In the genomic region with DNA sequence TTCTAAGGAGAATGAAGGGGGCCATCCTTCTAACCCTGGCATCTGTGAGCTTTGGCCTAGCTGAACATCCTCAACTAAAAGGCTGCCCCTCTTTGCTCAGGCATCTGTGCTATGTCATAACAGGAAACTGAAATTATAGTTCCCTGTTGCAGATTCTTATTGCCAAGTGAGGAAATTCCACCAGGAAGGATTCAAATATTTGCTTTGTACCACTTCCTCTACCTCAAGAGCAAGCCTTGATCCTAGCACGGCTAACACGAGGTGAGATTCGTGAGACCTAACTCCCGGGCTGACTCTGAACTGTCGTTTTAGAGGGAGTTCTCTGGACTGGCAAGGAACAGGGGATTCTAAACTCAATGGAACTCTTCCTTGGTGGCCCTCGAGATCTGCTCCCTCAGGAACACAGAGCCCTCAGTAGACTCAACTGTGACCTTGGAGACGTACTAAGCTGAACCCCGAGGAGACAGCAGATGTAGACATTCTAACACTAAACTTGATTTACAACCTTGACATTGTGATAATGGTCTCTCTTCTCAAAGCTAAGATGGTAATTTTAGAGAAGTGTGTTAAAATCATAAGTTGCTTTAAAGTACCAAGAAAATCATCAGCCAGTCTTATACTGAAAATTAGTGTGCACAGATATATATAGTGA, we compare ENCODE assay signal across 12 cellular contexts. TPM values are rescaled to one million over a fixed set of nuclear protein-coding genes. Genes with fewer than 3 reads are reported as not detected.
DNase-seq lines count a peak whose midpoint lies in the region; ATAC-seq and TF ChIP-seq lines count a peak whose summit lies in the region.
"Had no signal": no experiment of that assay in that cellular context is flagged by ENCODE, and none has a peak within 500 bp of the region (broad histone marks: within the 10 kb centered on the region; RNA-seq: fewer than 3 reads in every experiment).

No MANE protein-coding gene starts in this region.

- POLR2A ChIA-PET in naive thymus-derived CD4-positive, alpha-beta T cell (lab: Charles Lee), result interaction anchor here (1.0 kb wide), 1 partner anchor 312 kb away, joined by 3 read pairs; no protein-coding TSS in a partner anchor

- DNase-seq in CD14-positive monocyte (ENCODE audit: low spot score) (no peak), KBM-7 (peak; percentile 74), cardiac fibroblast (ENCODE audit: low read depth in 2 of 2) (peak; percentile 49 to 53), AG08396 (ENCODE audit: low spot score) (no peak)
- no peak for DNase-seq in naive thymus-derived CD4-positive, alpha-beta T cell
- no peak for DNase-seq in activated CD4-positive, CD25-positive, alpha-beta regulatory T cell treated with anti-CD3 and anti-CD28 coated beads, Interleukin-2, amount 50 U/mL, for 72 hours
- DNase-seq: activated CD4-positive, alpha-beta memory T cell treated with anti-CD3 and anti-CD28 coated beads for 36 hours; NCI-H2107; stimulated activated CD4-positive, alpha-beta T cell treated with anti-CD3 and anti-CD28 coated beads, Interleukin-15, amount 100 ng/mL, for 24 hours had no signal

- H3K4me3 Mint-ChIP-seq in CD14-positive monocyte, result peak overlapping the region; percentile 65 to 86
- peak overlapping the region in 3 of 10 donors; percentile 7 to 44 (median 30) for H3K4me3 Mint-ChIP-seq in naive thymus-derived CD4-positive, alpha-beta T cell
- H3K4me3 Mint-ChIP-seq: activated CD4-positive, alpha-beta memory T cell treated with anti-CD3 and anti-CD28 coated beads for 36 hours had no signal

- intact Hi-C loops in CD14-positive monocyte (cut with micrococcal nuclease), result loop anchor here in 1 of 2 donors (10.0 kb wide), 1 partner anchor 141 kb away; the partner anchor contains the start of gene PLEKHO2
- intact Hi-C loops in naive thymus-derived CD4-positive, alpha-beta T cell (cut with micrococcal nuclease), result loop anchor here (5.0 to 10.0 kb wide), 4 partner anchors 143 to 1519 kb away; partner anchors contain the start of genes PARP16 (in 1 of the 2), PLEKHO2 (in 1 of the 2), PPIB (in 1 of the 2) and RPL4 (in 1 of the 2)

- H3K27ac ChIP-seq in naive thymus-derived CD4-positive, alpha-beta T cell (ENCODE audit: low read depth, low read length), result no peak overlapping the region

- TF ChIP-seq CTCF in CD14-positive monocyte (IDR thresholded peaks at IDR 0.05) (no peak), cardiac fibroblast (IDR thresholded peaks at IDR 0.05; ENCODE audit: low read depth, low read length) (no peak)

- H3K36me3 Mint-ChIP-seq in CD14-positive monocyte, result peaks cover 25 to 36% of the 10 kb centered on the region in 2 donors
- H3K36me3 Mint-ChIP-seq in naive thymus-derived CD4-positive, alpha-beta T cell, result peaks cover 0 to 17% (median 5%) of the 10 kb centered on the region in 5 donors

- peaks cover 0 to 24% of the 10 kb centered on the region in 2 donors for H3K4me1 ChIP-seq in naive thymus-derived CD4-positive, alpha-beta T cell (ENCODE audit: control insufficient read depth in 2 of 2, insufficient read depth in 2 of 2, low read length in 2 of 2)

- H3K27me3 Mint-ChIP-seq in CD14-positive monocyte (ENCODE audit: low read depth in 3 of 3), result no peaks in the 10 kb centered on the region
- no peaks in the 10 kb centered on the region for H3K27me3 Mint-ChIP-seq in naive thymus-derived CD4-positive, alpha-beta T cell
- H3K27me3 Mint-ChIP-seq: activated CD4-positive, alpha-beta memory T cell treated with anti-CD3 and anti-CD28 coated beads for 36 hours had no signal

- no peak overlapping the region for H3K4me3 ChIP-seq in cardiac fibroblast (replicated peaks in 1 of 2; ENCODE audit: low read depth in 2 of 2, low read length in 2 of 2)
- H3K4me3 ChIP-seq in naive thymus-derived CD4-positive, alpha-beta T cell (ENCODE audit: low read length), result no peak overlapping the region

- ATAC-seq in naive thymus-derived CD4-positive, alpha-beta T cell, result no peak
- ATAC-seq in HG02884 (IDR thresholded peaks at IDR 0.05; ENCODE audit: unreplicated experiment), result no peak
- no peak for ATAC-seq in GM21381 (IDR thresholded peaks at IDR 0.05; ENCODE audit: unreplicated experiment)
- ATAC-seq: esophagus mucosa had no signal

- CTCF ChIA-PET in naive thymus-derived CD4-positive, alpha-beta T cell (lab: Charles Lee), result no interaction called here

- in situ Hi-C loops in KBM-7 (cut with MboI; ENCODE audit: low pct_unique_long_range_greater_than_20kb, low sequenced_read_pairs), result no loop called here

- peak overlapping the region; percentile 92 to 98 (median 96) for H3K27ac Mint-ChIP-seq in CD14-positive monocyte
- peak overlapping the region in 6 of 9 donors; percentile 18 to 65 (median 43) for H3K27ac Mint-ChIP-seq in naive thymus-derived CD4-positive, alpha-beta T cell
- H3K27ac Mint-ChIP-seq: activated CD4-positive, alpha-beta memory T cell treated with anti-CD3 and anti-CD28 coated beads for 36 hours had no signal

- peaks cover 0 to 2% (median 0%) of the 10 kb centered on the region in 7 donors for H3K9me3 Mint-ChIP-seq in CD14-positive monocyte
- no peaks in the 10 kb centered on the region for H3K9me3 Mint-ChIP-seq in naive thymus-derived CD4-positive, alpha-beta T cell
- H3K9me3 Mint-ChIP-seq: activated CD4-positive, alpha-beta memory T cell treated with anti-CD3 and anti-CD28 coated beads for 36 hours had no signal

- peaks cover 63% of the 10 kb centered on the region for H3K4me1 Mint-ChIP-seq in CD14-positive monocyte
- H3K4me1 Mint-ChIP-seq in naive thymus-derived CD4-positive, alpha-beta T cell, result peaks cover 35 to 61% (median 52%) of the 10 kb centered on the region in 7 donors

- no peaks in the 10 kb centered on the region for H3K27me3 ChIP-seq in naive thymus-derived CD4-positive, alpha-beta T cell (ENCODE audit: control insufficient read depth in 2 of 2, insufficient read depth in 2 of 2, low read length in 2 of 2)

- no peaks in the 10 kb centered on the region for H3K9me3 ChIP-seq in naive thymus-derived CD4-positive, alpha-beta T cell (ENCODE audit: control insufficient read depth in 2 of 3, low read length in 3 of 3)

- H3K36me3 ChIP-seq in naive thymus-derived CD4-positive, alpha-beta T cell (ENCODE audit: control insufficient read depth in 2 of 3, insufficient read depth in 3 of 3, low read length in 3 of 3), result peaks cover 0 to 7% (median 0%) of the 10 kb centered on the region in 3 experiments

RNA-seq across cellular contexts. Expression of gene SPG21, which starts 4.2 kb away (rescaled TPM):
- polyA plus RNA-seq in CD14-positive monocyte, result 100 to 1,000 TPM; 358 to 375 TPM
- 10 to 100 TPM; 42.5 to 72.3 (median 60.0) TPM for total RNA-seq in naive thymus-derived CD4-positive, alpha-beta T cell
- polyA plus RNA-seq in naive thymus-derived CD4-positive, alpha-beta T cell, result 100 to 1,000 TPM; 123 to 140 TPM

RNA-seq across cellular contexts. Expression of gene MTFMT, which starts 43.9 kb away (rescaled TPM):
- polyA plus RNA-seq in CD14-positive monocyte, result 10 to 100 TPM in 1 of 2 donors, 1 to 10 TPM in 1; 9.0 to 10.8 TPM
- total RNA-seq in naive thymus-derived CD4-positive, alpha-beta T cell, result 10 to 100 TPM in 4 of 5 experiments, 1 to 10 TPM in 1; 7.1 to 24.8 (median 12.7) TPM
- polyA plus RNA-seq in naive thymus-derived CD4-positive, alpha-beta T cell, result 10 to 100 TPM; 19.7 to 21.5 TPM

RNA-seq across cellular contexts. Expression of gene SLC51B, which starts 59.7 kb away (rescaled TPM):
- polyA plus RNA-seq in CD14-positive monocyte, result not detected
- not detected for total RNA-seq in naive thymus-derived CD4-positive, alpha-beta T cell
- not detected for polyA plus RNA-seq in naive thymus-derived CD4-positive, alpha-beta T cell
- total RNA-seq: activated CD4-positive, alpha-beta memory T cell treated with anti-CD3 and anti-CD28 coated beads for 36 hours; esophagus mucosa had no signal

Comparison
In these comparisons a context has a peak if more than half of its experiments do, and no peak if none do; other contexts are left out.
1. DNase-seq: peak in KBM-7 (single experiment) and cardiac fibroblast (2 of 2); none in CD14-positive monocyte (single experiment), naive thymus-derived CD4-positive, alpha-beta T cell (0 of 9), activated CD4-positive, CD25-positive, alpha-beta regulatory T cell treated with anti-CD3 and anti-CD28 coated beads, Interleukin-2, amount 50 U/mL, for 72 hours (single experiment) and AG08396 (single experiment).